Comparison of ENCODE assay signal across 19 cellular contexts in the genomic region with DNA sequence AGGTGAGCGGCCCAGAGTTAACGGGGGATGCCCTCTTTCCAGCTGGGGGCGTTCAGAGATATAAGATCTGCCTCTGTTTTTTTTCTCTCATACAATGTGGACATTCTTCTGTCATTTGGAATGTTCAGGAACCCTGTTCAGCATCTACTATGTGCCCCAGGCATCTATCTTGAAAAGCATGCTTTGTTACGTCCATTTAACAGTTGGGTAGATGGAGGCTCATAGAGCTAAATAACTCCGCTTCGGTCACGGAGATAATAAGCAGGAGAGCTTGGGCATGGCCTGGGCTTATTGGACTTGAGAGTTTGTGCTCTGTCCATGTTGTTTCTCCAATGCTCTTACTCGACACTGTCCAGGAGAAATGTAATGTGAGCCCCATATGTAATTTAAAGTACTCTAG. TPM values are rescaled to one million over a fixed set of nuclear protein-coding genes. Genes with fewer than 3 reads are reported as not detected.
"Had no signal": no experiment of that assay in that cellular context is flagged by ENCODE, and none has a peak within 500 bp of the region (broad histone marks: within the 10 kb centered on the region; RNA-seq: fewer than 3 reads in every experiment).

No MANE protein-coding gene starts in this region.

- H3K9me3 ChIP-seq: esophagus muscularis mucosa, mucosa of descending colon, prostate gland had no signal

- ATAC-seq: activated CD4-positive, CD25-positive, alpha-beta regulatory T cell treated with anti-CD3 and anti-CD28 coated beads, Interleukin-2, amount 50 U/mL, for 24 hours; natural killer cell treated with Interleukin-12 subunit alpha and Interleukin-12 subunit beta and Interleukin-15 and Interleukin-18, amount 100 ng/mL, for 72 hours had no signal

- H3K9me3 Mint-ChIP-seq: activated naive CD4-positive, alpha-beta T cell treated with anti-CD3 and anti-CD28 coated beads, Interleukin-2, amount 50 U/mL, for 24 hours; natural killer cell treated with Interleukin-12 subunit alpha and Interleukin-12 subunit beta and Interleukin-15 and Interleukin-18, amount 100 ng/mL, for 72 hours; T-helper 2 cell treated with Interferon-gamma antibody and Interleukin-4, amounts not matched to agents 5 μg/mL and 100 μg/mL, for 36 hours had no signal

- H3K4me3 Mint-ChIP-seq: activated naive CD4-positive, alpha-beta T cell treated with anti-CD3 and anti-CD28 coated beads, Interleukin-2, amount 50 U/mL, for 24 hours; natural killer cell treated with Interleukin-12 subunit alpha and Interleukin-12 subunit beta and Interleukin-15 and Interleukin-18, amount 100 ng/mL, for 72 hours; T-helper 2 cell treated with Interferon-gamma antibody and Interleukin-4, amounts not matched to agents 5 μg/mL and 100 μg/mL, for 36 hours had no signal

- H3K27ac ChIP-seq: brain microvascular endothelial cell, prostate gland had no signal

- H3K4me1 ChIP-seq: prostate gland had no signal

- H3K27me3 ChIP-seq: brain microvascular endothelial cell, esophagus muscularis mucosa had no signal

- H3K4me3 ChIP-seq: esophagus muscularis mucosa, lung, mucosa of descending colon, prostate gland had no signal

- H3K27me3 Mint-ChIP-seq: activated naive CD4-positive, alpha-beta T cell treated with anti-CD3 and anti-CD28 coated beads, Interleukin-2, amount 50 U/mL, for 24 hours; natural killer cell treated with Interleukin-12 subunit alpha and Interleukin-12 subunit beta and Interleukin-15 and Interleukin-18, amount 100 ng/mL, for 72 hours had no signal

- H3K27ac Mint-ChIP-seq: activated naive CD4-positive, alpha-beta T cell treated with anti-CD3 and anti-CD28 coated beads, Interleukin-2, amount 50 U/mL, for 24 hours; T-helper 2 cell treated with Interferon-gamma antibody and Interleukin-4, amounts not matched to agents 5 μg/mL and 100 μg/mL, for 36 hours had no signal

- H3K36me3 Mint-ChIP-seq: natural killer cell treated with Interleukin-12 subunit alpha and Interleukin-12 subunit beta and Interleukin-15 and Interleukin-18, amount 100 ng/mL, for 72 hours had no signal

- DNase-seq: activated effector memory CD4-positive, alpha-beta T cell treated with Interleukin-2 at 50 U/mL for 16 hours; amygdala; brain microvascular endothelial cell; foreskin fibroblast; head of caudate nucleus; stimulated activated CD4-positive, alpha-beta T cell treated with anti-CD3 and anti-CD28 coated beads, Interleukin-4, amount 100 ng/mL, for 1 hour; stimulated activated CD8-positive, alpha-beta memory T cell treated with anti-CD3 and anti-CD28 coated beads, Interleukin-4, amount 100 ng/mL, for 48 hours; stimulated activated naive CD8-positive, alpha-beta T cell treated with anti-CD3 and anti-CD28 coated beads, Interleukin-15, Interleukin-2, amounts not matched to agents 100 U/mL and 50 U/mL, for 24 hours had no signal

- H3K36me3 ChIP-seq: brain microvascular endothelial cell, prostate gland had no signal

RNA-seq across cellular contexts. Expression of a gene that starts 14.5 kb away (rescaled TPM):
- total RNA-seq: natural killer cell treated with Interleukin-12 subunit alpha and Interleukin-12 subunit beta and Interleukin-15 and Interleukin-18, amount 100 ng/mL, for 72 hours had no signal
- polyA plus RNA-seq: keratinocyte had no signal

RNA-seq across cellular contexts. Expression of a gene that starts 39.6 kb away (rescaled TPM):
- total RNA-seq: dermis microvascular lymphatic vessel endothelial cell; natural killer cell treated with Interleukin-12 subunit alpha and Interleukin-12 subunit beta and Interleukin-15 and Interleukin-18, amount 100 ng/mL, for 72 hours had no signal

RNA-seq across cellular contexts. Expression of a gene that starts 48.4 kb away (rescaled TPM):
- total RNA-seq: cerebellum; dermis microvascular lymphatic vessel endothelial cell; natural killer cell treated with Interleukin-12 subunit alpha and Interleukin-12 subunit beta and Interleukin-15 and Interleukin-18, amount 100 ng/mL, for 72 hours had no signal
- polyA plus RNA-seq: keratinocyte had no signal
